13 cellular contexts compared by ENCODE assay signal in the genomic region with DNA sequence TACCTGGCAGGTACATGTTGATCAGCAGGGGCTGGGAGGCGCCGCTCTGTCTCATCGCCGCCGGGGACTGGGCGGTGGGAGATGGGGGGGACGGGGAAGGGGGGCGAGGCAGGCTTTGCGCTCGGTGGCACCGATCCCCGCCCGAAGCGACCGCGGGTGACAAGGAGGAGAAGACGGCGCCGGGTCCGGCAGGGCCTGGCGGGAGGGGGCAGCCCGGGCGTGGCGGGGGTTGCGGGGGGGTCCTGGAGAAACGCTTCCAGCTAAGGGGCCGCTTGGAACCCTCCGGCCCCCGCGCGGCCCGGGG. TPM values are rescaled to one million over a fixed set of nuclear protein-coding genes. Genes with fewer than 3 reads are reported as not detected.
DNase-seq lines count a peak whose midpoint lies in the region; ATAC-seq, FAIRE-seq and TF ChIP-seq lines count a peak whose summit lies in the region.
"Had no signal": no experiment of that assay in that cellular context is flagged by ENCODE, and none has a peak within 500 bp of the region (broad histone marks: within the 10 kb centered on the region; RNA-seq: fewer than 3 reads in every experiment).

A gene (minus strand): TSS at position 164 of the 304 bp plus-strand sequence. CDS start 109 bp downstream, at position 55.

- H2AFZ ChIP-seq in endothelial cell of umbilical vein (ENCODE audit: low read depth, low read length), result no peak within 1 kb of the TSS
- no peak within 1 kb of the TSS for H2AFZ ChIP-seq in PC-9

- BruUV-seq in endothelial cell of umbilical vein (replicated peaks; lab: Mats Ljungman, UMichigan) (no TSS peak), PC-9 (replicated peaks; lab: Mats Ljungman, UMichigan) (no TSS peak)

- no peaks in the 10 kb centered on the region for H3K79me2 ChIP-seq in endothelial cell of umbilical vein (ENCODE audit: control insufficient read depth, insufficient read depth, low read length)
- H3K79me2 ChIP-seq in PC-9 (ENCODE audit: low read depth), result no peaks in the 10 kb centered on the region

- H3K27me3 Mint-ChIP-seq in activated CD4-positive, alpha-beta T cell treated with anti-CD3 and anti-CD28 coated beads, Interleukin-2, amount 10 ng/mL, durations not matched to agents 7 days and 5 days, result peaks cover 83% of the 10 kb centered on the region
- H3K27me3 Mint-ChIP-seq in natural killer cell (ENCODE audit: low read depth in 2 of 2), result peaks cover 57 to 58% of the 10 kb centered on the region in 2 donors

- FAIRE-seq in endothelial cell of umbilical vein (lab: Jason Lieb, UNC), result no peak

- dilution Hi-C loops in endothelial cell of umbilical vein (cut with MboI; ENCODE audit: extremely low pct_ligation_motif_present, low sequenced_read_pairs), result no loop called here

- H3K9me3 Mint-ChIP-seq in activated CD4-positive, alpha-beta T cell treated with anti-CD3 and anti-CD28 coated beads, Interleukin-2, amount 10 ng/mL, durations not matched to agents 7 days and 5 days, result no peaks in the 10 kb centered on the region
- no peaks in the 10 kb centered on the region for H3K9me3 Mint-ChIP-seq in natural killer cell
- H3K9me3 Mint-ChIP-seq: dendritic cell treated with granulocyte-macrophage colony-stimulating factor and Interleukin-4, amounts not matched to agents 40 ng/mL and 50 ng/mL, for 4 days had no signal

- CTCF ChIA-PET in activated CD4-positive, alpha-beta T cell treated with anti-CD3 and anti-CD28 coated beads, Interleukin-2, amount 10 ng/mL, durations not matched to agents 7 days and 5 days (lab: Charles Lee), result no interaction called here
- CTCF ChIA-PET in endothelial cell of umbilical vein (lab: Charles Lee), result interaction anchor here (1.0 to 5.7 kb wide), 4 partner anchors 9 to 175 kb away, joined by 3 to 164 read pairs (median 5); a partner anchor contains a TSS
- CTCF ChIA-PET in PC-9 (lab: Charles Lee), result no interaction called here

- no peak for TF ChIP-seq POLR2A in endothelial cell of umbilical vein (IDR thresholded peaks at IDR 0.05; ENCODE audit: low read depth, low read length)

- no peaks in the 10 kb centered on the region for H3K9me1 ChIP-seq in endothelial cell of umbilical vein (replicated peaks; ENCODE audit: control insufficient read depth, extremely low read depth, insufficient read depth, low read length)

- TF ChIP-seq CTCF in endothelial cell of umbilical vein (IDR thresholded peaks at IDR 0.05; ENCODE audit: extremely low read depth in 1 of 2, insufficient read depth in 1 of 2, low read depth in 1 of 2, low read length in 2 of 2), result no peak
- TF ChIP-seq CTCF in natural killer cell (IDR thresholded peaks at IDR 0.05), result no peak
- no peak for TF ChIP-seq CTCF in PC-9 (conservative IDR thresholded peaks at IDR 0.05)
- no peak for TF ChIP-seq CTCF in brain microvascular endothelial cell (IDR thresholded peaks at IDR 0.05; ENCODE audit: low read depth, low read length, missing control alignments)

- no peaks in the 10 kb centered on the region for H3F3A ChIP-seq in PC-9 (ENCODE audit: insufficient read depth, low read depth)

- peaks cover 14% of the 10 kb centered on the region for H3K4me1 Mint-ChIP-seq in activated CD4-positive, alpha-beta T cell treated with anti-CD3 and anti-CD28 coated beads, Interleukin-2, amount 10 ng/mL, durations not matched to agents 7 days and 5 days
- peaks cover 7 to 18% of the 10 kb centered on the region in 2 donors for H3K4me1 Mint-ChIP-seq in natural killer cell

- peaks cover 99% of the 10 kb centered on the region for H3K27me3 ChIP-seq in HUES64 (ENCODE audit: insufficient read depth, low read length)
- H3K27me3 ChIP-seq in endothelial cell of umbilical vein (ENCODE audit: control insufficient read depth in 2 of 2, insufficient read depth in 2 of 2, low read length in 2 of 2), result peaks cover 73 to 88% of the 10 kb centered on the region in 2 experiments
- H3K27me3 ChIP-seq in skeletal muscle satellite cell (ENCODE audit: control insufficient read depth, insufficient read depth, low read length), result peaks cover 87% of the 10 kb centered on the region
- H3K27me3 ChIP-seq in PC-9 (ENCODE audit: insufficient read depth, low read depth), result peaks cover 58% of the 10 kb centered on the region
- peaks cover 84% of the 10 kb centered on the region for H3K27me3 ChIP-seq in brain microvascular endothelial cell (replicated peaks)

- H3K27ac Mint-ChIP-seq in activated CD4-positive, alpha-beta T cell treated with anti-CD3 and anti-CD28 coated beads, Interleukin-2, amount 10 ng/mL, durations not matched to agents 7 days and 5 days, result no peak within 1 kb of the TSS
- no peak within 1 kb of the TSS for H3K27ac Mint-ChIP-seq in natural killer cell
- H3K27ac Mint-ChIP-seq: dendritic cell treated with granulocyte-macrophage colony-stimulating factor and Interleukin-4, amounts not matched to agents 40 ng/mL and 50 ng/mL, for 4 days had no signal

- no peak for DNase-seq in activated CD4-positive, alpha-beta T cell treated with anti-CD3 and anti-CD28 coated beads, Interleukin-2, amount 10 ng/mL, durations not matched to agents 7 days and 5 days
- no peak for DNase-seq in activated CD4-positive, alpha-beta T cell treated with anti-CD3 and anti-CD28 coated beads, Interleukin-2, amount 50 U/mL, for 48 hours
- DNase-seq in endothelial cell of umbilical vein (ENCODE audit: low read depth, low spot score), result no peak
- no peak for DNase-seq in natural killer cell
- DNase-seq in PC-9, result no peak
- DNase-seq in brain microvascular endothelial cell, result no peak
- DNase-seq: NCI-H510A treated with DMSO at 0.1 percent for 48 hours had no signal

- intact Hi-C loops in endothelial cell of umbilical vein (cut with micrococcal nuclease) (no loop called here), natural killer cell (cut with micrococcal nuclease) (no loop called here), PC-9 (cut with micrococcal nuclease; ENCODE audit: unreplicated experiment) (no loop called here)

- in situ Hi-C loops in brain microvascular endothelial cell (cut with HindIII; ENCODE audit: low pct_ligation_motif_present, low sequenced_read_pairs), result no loop called here

- H3K9me2 ChIP-seq in PC-9 (ENCODE audit: insufficient read depth), result no peaks in the 10 kb centered on the region

- H3K4me3 Mint-ChIP-seq in activated CD4-positive, alpha-beta T cell treated with anti-CD3 and anti-CD28 coated beads, Interleukin-2, amount 10 ng/mL, durations not matched to agents 7 days and 5 days, result peak within 1 kb of the TSS; percentile 17
- H3K4me3 Mint-ChIP-seq in natural killer cell, result no peak within 1 kb of the TSS
- H3K4me3 Mint-ChIP-seq: dendritic cell treated with granulocyte-macrophage colony-stimulating factor and Interleukin-4, amounts not matched to agents 40 ng/mL and 50 ng/mL, for 4 days had no signal

- no peak for ATAC-seq in natural killer cell

- H3K4me2 ChIP-seq in endothelial cell of umbilical vein (ENCODE audit: insufficient read depth, low read length), result peak within 1 kb of the TSS; percentile 43
- H3K4me2 ChIP-seq in skeletal muscle satellite cell (ENCODE audit: low read length), result peak within 1 kb of the TSS; percentile 11
- no peak within 1 kb of the TSS for H3K4me2 ChIP-seq in PC-9

- H3K27ac ChIP-seq in HUES64 (ENCODE audit: low read depth, low read length), result no peak within 1 kb of the TSS
- H3K27ac ChIP-seq in endothelial cell of umbilical vein (ENCODE audit: insufficient read depth, low read depth, low read length), result no peak within 1 kb of the TSS
- H3K27ac ChIP-seq in PC-9, result no peak within 1 kb of the TSS
- no peak within 1 kb of the TSS for H3K27ac ChIP-seq in brain microvascular endothelial cell
- H3K27ac ChIP-seq: neutrophil had no signal

- H3K9me3 ChIP-seq in HUES64 (ENCODE audit: insufficient read depth, low read depth, low read length) (no peaks in the 10 kb centered on the region), endothelial cell of umbilical vein (replicated peaks; ENCODE audit: control insufficient read depth, insufficient read depth, low read length) (no peaks in the 10 kb centered on the region), skeletal muscle satellite cell (replicated peaks; ENCODE audit: low read length) (no peaks in the 10 kb centered on the region), PC-9 (ENCODE audit: insufficient read depth, low read depth) (no peaks in the 10 kb centered on the region)
- H3K9me3 ChIP-seq: neutrophil had no signal

- 1% methylated on average over 32 of the region's 32 CpGs for WGBS in HUES64

- H3K9ac ChIP-seq in HUES64 (ENCODE audit: low read depth, low read length), result no peak within 1 kb of the TSS
- no peak within 1 kb of the TSS for H3K9ac ChIP-seq in endothelial cell of umbilical vein (replicated peaks; ENCODE audit: extremely low read depth, insufficient read depth, low read length)
- H3K9ac ChIP-seq in skeletal muscle satellite cell (ENCODE audit: low read depth, low read length), result no peak within 1 kb of the TSS

- POLR2A ChIA-PET in activated CD4-positive, alpha-beta T cell treated with anti-CD3 and anti-CD28 coated beads, Interleukin-2, amount 10 ng/mL, durations not matched to agents 7 days and 5 days (lab: Charles Lee), result no interaction called here
- POLR2A ChIA-PET in endothelial cell of umbilical vein (lab: Charles Lee) (no interaction called here), PC-9 (lab: Charles Lee; ENCODE audit: unreplicated experiment) (no interaction called here)

- no peaks in the 10 kb centered on the region for H3K4me1 ChIP-seq in HUES64 (ENCODE audit: insufficient read depth, low read length)
- peaks cover 15% of the 10 kb centered on the region for H3K4me1 ChIP-seq in endothelial cell of umbilical vein (ENCODE audit: control insufficient read depth, extremely low read depth, insufficient read depth, low read length)
- peaks cover 9% of the 10 kb centered on the region for H3K4me1 ChIP-seq in skeletal muscle satellite cell (ENCODE audit: control insufficient read depth, insufficient read depth, low read length)
- no peaks in the 10 kb centered on the region for H3K4me1 ChIP-seq in PC-9 (replicated peaks; ENCODE audit: insufficient read depth)

- no peaks in the 10 kb centered on the region for H3K36me3 ChIP-seq in HUES64 (ENCODE audit: insufficient read depth, low read length)
- no peaks in the 10 kb centered on the region for H3K36me3 ChIP-seq in endothelial cell of umbilical vein (ENCODE audit: control insufficient read depth in 2 of 2, extremely low read depth in 1 of 2, insufficient read depth in 2 of 2, low read length in 2 of 2)
- no peaks in the 10 kb centered on the region for H3K36me3 ChIP-seq in skeletal muscle satellite cell (ENCODE audit: insufficient read depth, low read length)
- H3K36me3 ChIP-seq in PC-9 (ENCODE audit: low read depth), result no peaks in the 10 kb centered on the region
- no peaks in the 10 kb centered on the region for H3K36me3 ChIP-seq in brain microvascular endothelial cell (replicated peaks)
- H3K36me3 ChIP-seq: neutrophil had no signal

- H3K36me3 Mint-ChIP-seq in activated CD4-positive, alpha-beta T cell treated with anti-CD3 and anti-CD28 coated beads, Interleukin-2, amount 10 ng/mL, durations not matched to agents 7 days and 5 days (ENCODE audit: low read depth), result peaks cover 1% of the 10 kb centered on the region
- no peaks in the 10 kb centered on the region for H3K36me3 Mint-ChIP-seq in natural killer cell

- H3K4me3 ChIP-seq in HUES64 (ENCODE audit: low read length) (peak within 1 kb of the TSS; percentile 29), endothelial cell of umbilical vein (replicated peaks in 1 of 3; ENCODE audit: insufficient read depth in 1 of 3, low read depth in 1 of 3, low read length in 3 of 3) (no peak within 1 kb of the TSS), skeletal muscle satellite cell (ENCODE audit: low read length) (no peak within 1 kb of the TSS), PC-9 (no peak within 1 kb of the TSS), brain microvascular endothelial cell (ENCODE audit: low read depth, low read length) (no peak within 1 kb of the TSS)

- H4K20me1 ChIP-seq in endothelial cell of umbilical vein (replicated peaks; ENCODE audit: control insufficient read depth, extremely low read depth, insufficient read depth, low read length) (no peaks in the 10 kb centered on the region), PC-9 (ENCODE audit: insufficient read depth) (no peaks in the 10 kb centered on the region)

RNA-seq across cellular contexts. Expression of the gene that starts here (rescaled TPM):
- not detected for total RNA-seq in activated CD4-positive, alpha-beta T cell treated with anti-CD3 and anti-CD28 coated beads, Interleukin-2, amount 10 ng/mL, durations not matched to agents 7 days and 5 days
- not detected for polyA plus RNA-seq in HUES64 (2013, experiment 1 of 2)
- not detected for polyA plus RNA-seq in HUES64 (2013, experiment 2 of 2)
- not detected in 2 replicates for total RNA-seq in endothelial cell of umbilical vein
- polyA plus RNA-seq in endothelial cell of umbilical vein, result not detected in 2 replicates
- polyA plus RNA-seq in endothelial cell of umbilical vein (2011; cell fraction: cytosol; rRNA removed), result 0.06 TPM in 1 of 2 replicates, not detected in the other
- polyA plus RNA-seq in endothelial cell of umbilical vein (2011; cell fraction: nucleus; rRNA removed), result 0.08 TPM in 1 of 2 replicates, not detected in the other
- not detected in 2 replicates for polyA plus RNA-seq in endothelial cell of umbilical vein (2012)
- not detected in 2 replicates for polyA minus RNA-seq in endothelial cell of umbilical vein
- polyA minus RNA-seq in endothelial cell of umbilical vein (2011; cell fraction: cytosol; rRNA and poly(A)+ RNA removed), result not detected
- polyA minus RNA-seq in endothelial cell of umbilical vein (2011; cell fraction: nucleus; rRNA and poly(A)+ RNA removed), result not detected in 2 replicates
- total RNA-seq in skeletal muscle satellite cell (2012; rRNA removed), result not detected in 2 replicates
- not detected for total RNA-seq in natural killer cell
- not detected in 2 replicates for total RNA-seq in PC-9 (2021)
- total RNA-seq: T-helper 2 cell treated with Interferon-gamma antibody and Interleukin-4, amounts not matched to agents 100 ng/mL and 5 ng/mL, for 36 hours had no signal
- polyA plus RNA-seq: BJ had no signal
